ENCODE assay signal across 8 cellular contexts in genomic region chr2:230714122-230714453, GRCh38. TPM values are rescaled to one million over a fixed set of nuclear protein-coding genes. Genes with fewer than 3 reads are reported as not detected.
A peak's percentile ranks its signal among the peaks of the same experiment; 100 is the strongest.
DNase-seq lines count a peak whose midpoint lies in the region; TF ChIP-seq lines count a peak whose summit lies in the region.

No MANE protein-coding gene starts in this region.

- peak overlapping the region; percentile 97 for H3K27ac Mint-ChIP-seq in type B pancreatic cell

- no peaks in the 10 kb centered on the region for H3K9me3 Mint-ChIP-seq in type B pancreatic cell

- H3K9ac ChIP-seq in HUES64 (ENCODE audit: low read depth, low read length) (peak overlapping the region; percentile 78; the same call in 1 of the 2 replicates), muscle layer of colon (ENCODE audit: low read length) (no peak overlapping the region)

- H3K4me3 Mint-ChIP-seq in type B pancreatic cell: peak overlapping the region; percentile 96

- H3K36me3 ChIP-seq in HUES64 (ENCODE audit: insufficient read depth, low read length): no peaks in the 10 kb centered on the region; the same call in 1 of the 2 replicates
- no peaks in the 10 kb centered on the region for H3K36me3 ChIP-seq in muscle layer of colon (ENCODE audit: insufficient read depth, low read length)

- H3K27me3 ChIP-seq in HUES64 (ENCODE audit: insufficient read depth, low read length) (no peaks in the 10 kb centered on the region), muscle layer of colon (ENCODE audit: control insufficient read depth in 1 of 2, insufficient read depth in 2 of 2, low read length in 2 of 2) (no peaks in the 10 kb centered on the region)

- H3K4me1 ChIP-seq in HUES64 (ENCODE audit: insufficient read depth, low read length): peaks cover 36% of the 10 kb centered on the region
- H3K4me1 ChIP-seq in muscle layer of colon (ENCODE audit: insufficient read depth, low read length): peaks cover 34% of the 10 kb centered on the region

- DNase-seq in NCI-H146 treated with DMSO at 0.1 percent for 48 hours (lab: John Stamatoyannopoulos, UW; ENCODE audit: unreplicated experiment): peak; percentile 1
- no peak for DNase-seq in NCI-H146 (lab: John Stamatoyannopoulos, UW)
- DNase-seq in activated CD4-positive, alpha-beta T cell treated with anti-CD3 and anti-CD28 coated beads for 1 hour: peak; percentile 16
- peak; percentile 68 for DNase-seq in epidermal melanocyte (ENCODE audit: insufficient read length, low spot score)
- no peak for DNase-seq in type B pancreatic cell (ENCODE audit: extremely low spot score, unreplicated experiment)
- DNase-seq in inferior parietal cortex (ENCODE audit: extremely low spot score): no peak

- TF ChIP-seq CTCF in type B pancreatic cell (conservative IDR thresholded peaks at IDR 0.05): no peak

- H3K4me1 Mint-ChIP-seq in type B pancreatic cell (ENCODE audit: unreplicated experiment): peaks cover 41% of the 10 kb centered on the region

- H3K36me3 Mint-ChIP-seq in type B pancreatic cell: peaks cover 5% of the 10 kb centered on the region

- peak overlapping the region; percentile 90 for H3K4me3 ChIP-seq in HUES64 (ENCODE audit: low read length)
- peak overlapping the region; percentile 77 to 98 for H3K4me3 ChIP-seq in muscle layer of colon (ENCODE audit: low read depth in 1 of 2, low read length in 2 of 2)

- peak overlapping the region; percentile 48; the same call in 1 of the 2 replicates for H3K27ac ChIP-seq in HUES64 (ENCODE audit: low read depth, low read length)
- peak overlapping the region; percentile 80 for H3K27ac ChIP-seq in muscle layer of colon (ENCODE audit: low read depth, low read length)

- H3K9me3 ChIP-seq in HUES64 (ENCODE audit: insufficient read depth, low read depth, low read length): no peaks in the 10 kb centered on the region
- no peaks in the 10 kb centered on the region for H3K9me3 ChIP-seq in muscle layer of colon (ENCODE audit: low read length)

- H3K27me3 Mint-ChIP-seq in type B pancreatic cell: no peaks in the 10 kb centered on the region

- WGBS in HUES64: 13% methylated on average over 4 of the region's 4 CpGs

RNA-seq across cellular contexts. Expression of gene CAB39, which starts 1.4 kb away (rescaled TPM):
- polyA plus RNA-seq in HUES64 (2013, experiment 1 of 2): 37.2 TPM
- polyA plus RNA-seq in HUES64 (2013, experiment 2 of 2): 35.8 TPM
- total RNA-seq in type B pancreatic cell (ENCODE audit: low replicate concordance): 49.2 and 66.9 TPM in 2 replicates

Comparison
In these comparisons a context has a peak if more than half of its experiments do, and no peak if none do; other contexts are left out.
1. DNase-seq: peak in NCI-H146 treated with DMSO at 0.1 percent for 48 hours (single experiment), activated CD4-positive, alpha-beta T cell treated with anti-CD3 and anti-CD28 coated beads for 1 hour (single experiment) and epidermal melanocyte (single experiment); none in NCI-H146 (single experiment), type B pancreatic cell (single experiment) and inferior parietal cortex (single experiment).